In the genomic region with DNA sequence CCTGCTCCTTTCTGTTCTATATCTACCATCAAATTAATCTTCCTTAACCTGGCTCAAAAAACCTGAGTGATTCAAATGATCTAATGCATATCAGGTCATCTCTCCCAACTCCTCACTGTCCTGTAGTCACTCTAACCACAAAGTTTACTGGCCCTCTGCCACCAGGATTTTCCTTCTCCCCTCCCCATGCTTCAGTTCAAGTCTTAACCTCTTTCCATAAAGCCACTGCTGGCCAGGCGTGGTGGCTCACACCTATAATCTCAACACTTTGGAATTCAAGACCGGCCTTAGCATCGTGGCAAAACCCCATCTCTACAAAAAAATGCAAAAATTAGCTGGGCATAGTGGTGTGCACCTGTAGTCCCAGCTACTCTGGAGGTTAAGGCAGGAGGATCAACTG, we compare ENCODE assay signal across 23 cellular contexts. TPM values are rescaled to one million over a fixed set of nuclear protein-coding genes. Genes with fewer than 3 reads are reported as not detected.
DNase-seq lines count a peak whose midpoint lies in the region; ATAC-seq and TF ChIP-seq lines count a peak whose summit lies in the region.
"Had no signal": no experiment of that assay in that cellular context is flagged by ENCODE, and none has a peak within 500 bp of the region (broad histone marks: within the 10 kb centered on the region; RNA-seq: fewer than 3 reads in every experiment).

No MANE protein-coding gene starts in this region.

- H3K27ac ChIP-seq in VCaP (peak overlapping the region; percentile 85), substantia nigra (ENCODE audit: low read depth, low read length, poor library complexity, severe bottlenecking) (no peak overlapping the region)
- H3K27ac ChIP-seq: brain microvascular endothelial cell, neutrophil, thyroid gland had no signal

- DNase-seq in Daoy (ENCODE audit: low read depth) (peak; percentile 18), LoVo (ENCODE audit: low spot score) (peak; percentile 76), nephron progenitor cell (no peak), substantia nigra (lab: John Stamatoyannopoulos, UW) (no peak), NCI-H187 (lab: John Stamatoyannopoulos, UW) (no peak)
- DNase-seq in stimulated activated naive CD8-positive, alpha-beta T cell treated with anti-CD3 and anti-CD28 coated beads, Interleukin-15, Interleukin-2, amounts not matched to agents 100 U/mL and 50 U/mL, for 24 hours, result no peak
- DNase-seq: activated CD4-positive, CD25-positive, alpha-beta regulatory T cell treated with anti-CD3 and anti-CD28 coated beads, Interleukin-2, amount 50 U/mL, for 72 hours; activated CD8-positive, alpha-beta memory T cell treated with anti-CD3 and anti-CD28 coated beads for 24 hours; activated naive CD8-positive, alpha-beta T cell treated with anti-CD3 and anti-CD28 coated beads for 36 hours; activated T-cell treated with anti-CD3 and anti-CD28 coated beads, Interleukin-2, amount 50 U/mL, for 72 hours; brain microvascular endothelial cell; foreskin melanocyte; left colon; NCI-H345; SHP77; stimulated activated CD4-positive, alpha-beta T cell treated with anti-CD3 and anti-CD28 coated beads, Interleukin-15, amount 100 ng/mL, for 24 hours; T-helper 2 cell; thyroid gland had no signal

- H3K4me3 Mint-ChIP-seq in nephron progenitor cell, result no peak overlapping the region
- H3K4me3 Mint-ChIP-seq: activated naive CD8-positive, alpha-beta T cell treated with anti-CD3 and anti-CD28 coated beads for 36 hours; activated T-cell treated with anti-CD3 and anti-CD28 coated beads, Interleukin-2, amount 50 U/mL, for 72 hours; dendritic cell treated with granulocyte-macrophage colony-stimulating factor and Interleukin-4, amounts not matched to agents 40 ng/mL and 50 ng/mL, for 4 days; stimulated activated memory B cell treated with anti-CD40 and anti-IgM and Interleukin-4, amounts not matched to agents 10 μg/mL and 1 μg/mL and 100 μg/mL, for 72 hours had no signal

- H3K27me3 Mint-ChIP-seq in nephron progenitor cell (ENCODE audit: low read depth, poor library complexity), result no peaks in the 10 kb centered on the region
- H3K27me3 Mint-ChIP-seq: stimulated activated memory B cell treated with anti-CD40 and anti-IgM and Interleukin-4, amounts not matched to agents 10 μg/mL and 1 μg/mL and 100 μg/mL, for 72 hours had no signal

- no peaks in the 10 kb centered on the region for H3K4me1 Mint-ChIP-seq in nephron progenitor cell

- peak overlapping the region; percentile 5 for H3K27ac Mint-ChIP-seq in nephron progenitor cell
- H3K27ac Mint-ChIP-seq: activated naive CD8-positive, alpha-beta T cell treated with anti-CD3 and anti-CD28 coated beads for 36 hours; activated T-cell treated with anti-CD3 and anti-CD28 coated beads, Interleukin-2, amount 50 U/mL, for 72 hours; dendritic cell treated with granulocyte-macrophage colony-stimulating factor and Interleukin-4, amounts not matched to agents 40 ng/mL and 50 ng/mL, for 4 days; stimulated activated memory B cell treated with anti-CD40 and anti-IgM and Interleukin-4, amounts not matched to agents 10 μg/mL and 1 μg/mL and 100 μg/mL, for 72 hours had no signal

- no peak for ATAC-seq in GM21381 (IDR thresholded peaks at IDR 0.05; ENCODE audit: unreplicated experiment)
- ATAC-seq in stimulated activated naive CD8-positive, alpha-beta T cell treated with anti-CD3 and anti-CD28 coated beads, Interleukin-15, Interleukin-2, amounts not matched to agents 100 U/mL and 50 U/mL, for 24 hours, result no peak
- ATAC-seq: activated T-cell treated with anti-CD3 and anti-CD28 coated beads, Interleukin-2, amount 50 U/mL, for 72 hours; left colon; stimulated activated memory B cell treated with anti-CD40 and anti-IgM and Interleukin-4, amounts not matched to agents 10 μg/mL and 1 μg/mL and 100 μg/mL, for 72 hours had no signal

- H3K9me3 Mint-ChIP-seq in nephron progenitor cell, result no peaks in the 10 kb centered on the region
- H3K9me3 Mint-ChIP-seq: activated naive CD8-positive, alpha-beta T cell treated with anti-CD3 and anti-CD28 coated beads for 36 hours; activated T-cell treated with anti-CD3 and anti-CD28 coated beads, Interleukin-2, amount 50 U/mL, for 72 hours; dendritic cell treated with granulocyte-macrophage colony-stimulating factor and Interleukin-4, amounts not matched to agents 40 ng/mL and 50 ng/mL, for 4 days; stimulated activated memory B cell treated with anti-CD40 and anti-IgM and Interleukin-4, amounts not matched to agents 10 μg/mL and 1 μg/mL and 100 μg/mL, for 72 hours had no signal

- no peaks in the 10 kb centered on the region for H3K36me3 Mint-ChIP-seq in nephron progenitor cell (ENCODE audit: low read depth)
- H3K36me3 Mint-ChIP-seq: activated naive CD8-positive, alpha-beta T cell treated with anti-CD3 and anti-CD28 coated beads for 36 hours had no signal

- TF ChIP-seq CTCF in VCaP (conservative IDR thresholded peaks at IDR 0.05) (no peak), nephron progenitor cell (IDR thresholded peaks at IDR 0.05) (no peak)

RNA-seq across cellular contexts. Expression of a gene that starts 7.5 kb away (rescaled TPM):
- total RNA-seq in Daoy (2014; rRNA removed; shearing (Covaris generic)), result 57.4 and 88.5 TPM in 2 replicates

Comparison
In these comparisons a context has a peak if more than half of its experiments do, and no peak if none do; other contexts are left out.
1. DNase-seq: peak in Daoy (single experiment) and LoVo (single experiment); none in nephron progenitor cell (single experiment), substantia nigra (0 of 49), NCI-H187 (0 of 2) and stimulated activated naive CD8-positive, alpha-beta T cell treated with anti-CD3 and anti-CD28 coated beads, Interleukin-15, Interleukin-2, amounts not matched to agents 100 U/mL and 50 U/mL, for 24 hours (single experiment).